Comparison of ENCODE assay signal across 16 cellular contexts in the genomic region with DNA sequence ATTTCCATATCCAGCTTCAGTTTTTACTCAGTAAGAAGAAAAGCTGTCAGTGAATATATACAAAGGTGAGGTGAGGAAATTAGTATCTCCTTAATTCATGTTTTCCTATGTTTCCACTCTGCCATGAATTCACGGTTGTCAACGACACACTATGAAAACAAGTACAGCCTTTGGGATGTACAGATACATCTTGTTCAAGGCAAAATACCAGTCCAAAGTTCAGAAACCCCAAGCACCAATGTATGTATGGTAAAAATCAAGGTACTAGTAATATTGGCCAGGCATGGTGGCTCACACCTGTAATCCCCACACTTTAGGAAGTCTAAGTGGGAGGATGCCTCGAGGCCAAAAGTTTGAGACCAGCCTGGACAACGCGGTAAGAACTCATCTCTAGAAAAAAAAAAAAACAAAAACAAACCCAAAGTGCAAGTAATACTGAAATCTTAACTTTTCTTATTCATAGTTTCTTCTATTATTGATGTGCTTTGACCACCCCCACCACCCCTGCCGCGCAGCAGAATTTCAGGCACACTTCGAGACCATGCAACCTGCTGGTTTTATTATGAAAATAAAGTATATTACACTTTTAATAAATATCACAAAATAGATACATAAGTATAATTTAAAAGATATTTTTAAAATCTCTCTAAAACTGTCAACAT. TPM values are rescaled to one million over a fixed set of nuclear protein-coding genes. Genes with fewer than 3 reads are reported as not detected.
DNase-seq lines count a peak whose midpoint lies in the region; ATAC-seq, FAIRE-seq and TF ChIP-seq lines count a peak whose summit lies in the region.
"Had no signal": no experiment of that assay in that cellular context is flagged by ENCODE, and none has a peak within 500 bp of the region (broad histone marks: within the 10 kb centered on the region; RNA-seq: fewer than 3 reads in every experiment).

No MANE protein-coding gene starts in this region.

- CTCF ChIA-PET in activated CD4-positive, alpha-beta memory T cell treated with anti-CD3 and anti-CD28 coated beads for 36 hours (lab: Charles Lee), result no interaction called here

- no peak for FAIRE-seq in small intestine (lab: Jason Lieb, UNC)

- no peaks in the 10 kb centered on the region for H3K9me3 ChIP-seq in small intestine (ENCODE audit: control insufficient read depth, low read depth)
- H3K9me3 ChIP-seq: adrenal gland, mucosa of descending colon, thyroid gland had no signal

- no peaks in the 10 kb centered on the region for H3K27me3 ChIP-seq in small intestine (ENCODE audit: control insufficient read depth in 2 of 2, insufficient read depth in 2 of 2, low read length in 2 of 2)
- H3K27me3 ChIP-seq: adrenal gland, thyroid gland had no signal

- peaks cover 4% of the 10 kb centered on the region for H3K36me3 Mint-ChIP-seq in activated CD4-positive, alpha-beta memory T cell treated with anti-CD3 and anti-CD28 coated beads for 36 hours
- H3K36me3 Mint-ChIP-seq in effector memory CD8-positive, alpha-beta T cell (ENCODE audit: insufficient read depth), result peaks cover 55% of the 10 kb centered on the region
- no peaks in the 10 kb centered on the region for H3K36me3 Mint-ChIP-seq in glutamatergic neuron (ENCODE audit: unreplicated experiment)

- no peaks in the 10 kb centered on the region for H3K9me3 Mint-ChIP-seq in activated CD4-positive, alpha-beta memory T cell treated with anti-CD3 and anti-CD28 coated beads for 36 hours
- no peaks in the 10 kb centered on the region for H3K9me3 Mint-ChIP-seq in effector memory CD8-positive, alpha-beta T cell
- H3K9me3 Mint-ChIP-seq in glutamatergic neuron (ENCODE audit: unreplicated experiment), result peaks cover 9% of the 10 kb centered on the region

- peak overlapping the region; percentile 58 for H3K4me3 Mint-ChIP-seq in activated CD4-positive, alpha-beta memory T cell treated with anti-CD3 and anti-CD28 coated beads for 36 hours
- peak overlapping the region; percentile 25 to 37 for H3K4me3 Mint-ChIP-seq in effector memory CD8-positive, alpha-beta T cell
- no peak overlapping the region for H3K4me3 Mint-ChIP-seq in glutamatergic neuron (ENCODE audit: unreplicated experiment)
- H3K4me3 Mint-ChIP-seq: B cell had no signal

- 81 to 82% (median 81%) methylated on average over 8 of the region's 8 CpGs for WGBS in small intestine, 3 donors

- no peak overlapping the region for H3K4me3 ChIP-seq in small intestine (ENCODE audit: low read depth in 1 of 2, low read length in 2 of 2)
- H3K4me3 ChIP-seq: adrenal gland, mucosa of descending colon, thyroid gland had no signal

- no peak overlapping the region for H3K27ac ChIP-seq in small intestine (ENCODE audit: low read depth in 1 of 2, low read length in 1 of 2)
- H3K27ac ChIP-seq: adrenal gland, thyroid gland had no signal

- H3K4me1 ChIP-seq in small intestine (ENCODE audit: control insufficient read depth in 2 of 2, insufficient read depth in 1 of 2, low read depth in 1 of 2, low read length in 1 of 2), result peaks cover 5 to 15% of the 10 kb centered on the region in 2 donors

- POLR2A ChIA-PET in activated CD4-positive, alpha-beta memory T cell treated with anti-CD3 and anti-CD28 coated beads for 36 hours (lab: Charles Lee), result interaction anchor here (0.6 to 2.2 kb wide), 3 partner anchors 9 to 22 kb away, joined by 3 to 8 read pairs (median 3); no protein-coding TSS in a partner anchor

- peak overlapping the region; percentile 85 for H3K27ac Mint-ChIP-seq in activated CD4-positive, alpha-beta memory T cell treated with anti-CD3 and anti-CD28 coated beads for 36 hours
- no peak overlapping the region for H3K27ac Mint-ChIP-seq in effector memory CD8-positive, alpha-beta T cell
- no peak overlapping the region for H3K27ac Mint-ChIP-seq in glutamatergic neuron (ENCODE audit: unreplicated experiment)
- H3K27ac Mint-ChIP-seq: B cell had no signal

- H3K36me3 ChIP-seq in small intestine (ENCODE audit: control insufficient read depth in 2 of 2, insufficient read depth in 2 of 2, low read length in 2 of 2), result no peaks in the 10 kb centered on the region
- H3K36me3 ChIP-seq: adrenal gland, thyroid gland had no signal

- no peaks in the 10 kb centered on the region for H3K27me3 Mint-ChIP-seq in activated CD4-positive, alpha-beta memory T cell treated with anti-CD3 and anti-CD28 coated beads for 36 hours
- H3K27me3 Mint-ChIP-seq in effector memory CD8-positive, alpha-beta T cell, result no peaks in the 10 kb centered on the region
- peaks cover 8% of the 10 kb centered on the region for H3K27me3 Mint-ChIP-seq in glutamatergic neuron (ENCODE audit: unreplicated experiment)
- H3K27me3 Mint-ChIP-seq: B cell had no signal

- peaks cover 53% of the 10 kb centered on the region for H3K4me1 Mint-ChIP-seq in activated CD4-positive, alpha-beta memory T cell treated with anti-CD3 and anti-CD28 coated beads for 36 hours (ENCODE audit: low read depth)
- H3K4me1 Mint-ChIP-seq in effector memory CD8-positive, alpha-beta T cell (ENCODE audit: low read depth in 2 of 2), result peaks cover 42 to 48% of the 10 kb centered on the region in 2 donors
- peaks cover 21% of the 10 kb centered on the region for H3K4me1 Mint-ChIP-seq in glutamatergic neuron (ENCODE audit: low read depth, unreplicated experiment)

- peak; percentile 38 for DNase-seq in stimulated activated naive CD4-positive, alpha-beta T cell treated with Interleukin-2 at 50 U/mL for 16 hours (lab: John Stamatoyannopoulos, UW)
- DNase-seq in stimulated activated naive CD4-positive, alpha-beta T cell (lab: John Stamatoyannopoulos, UW), result no peak
- DNase-seq in activated CD4-positive, alpha-beta memory T cell treated with anti-CD3 and anti-CD28 coated beads for 36 hours, result peak; percentile 62
- DNase-seq in effector memory CD8-positive, alpha-beta T cell, result no peak
- DNase-seq in small intestine (no peak), glutamatergic neuron (no peak), kidney glomerular epithelial cell (lab: John Stamatoyannopoulos, UW) (no peak)
- DNase-seq: adrenal gland, cerebellar nuclear complex, DMS53, mucosa of descending colon, NCI-H2081 treated with DMSO at 0.1 percent for 48 hours, NCI-H69, thyroid gland had no signal

- intact Hi-C loops in activated CD4-positive, alpha-beta memory T cell treated with anti-CD3 and anti-CD28 coated beads for 36 hours (cut with micrococcal nuclease), result loop anchor here (5.0 kb wide), 1 partner anchor 152 kb away; no protein-coding TSS in a partner anchor

- no peak for ATAC-seq in effector memory CD8-positive, alpha-beta T cell (replicated peaks)
- ATAC-seq: mucosa of descending colon, sciatic nerve had no signal

- TF ChIP-seq CTCF in glutamatergic neuron (IDR thresholded peaks at IDR 0.05; ENCODE audit: partially characterized antibody, unreplicated experiment), result no peak

RNA-seq across cellular contexts. Expression of a gene that starts 3.5 kb away (rescaled TPM):
- 10 to 100 TPM; 62.4 to 64.2 TPM for total RNA-seq in activated CD4-positive, alpha-beta memory T cell treated with anti-CD3 and anti-CD28 coated beads for 36 hours
- polyA plus RNA-seq in small intestine, result 10 to 100 TPM in 2 of 3 donors, 1 to 10 TPM in 1; 10.0 to 28.9 (median 13.6) TPM
- 41.9 TPM for total RNA-seq in glutamatergic neuron (ENCODE audit: unreplicated experiment)

RNA-seq across cellular contexts. Expression of a gene that starts 30.6 kb away (rescaled TPM):
- 10 to 100 TPM in 1 of 2 experiments, 1 to 10 TPM in 1; 9.2 to 10.2 TPM for total RNA-seq in activated CD4-positive, alpha-beta memory T cell treated with anti-CD3 and anti-CD28 coated beads for 36 hours
- polyA plus RNA-seq in small intestine, result 10 to 100 TPM in 2 of 3 donors, 1 to 10 TPM in 1; 7.0 to 49.6 (median 33.8) TPM
- 21.6 TPM for total RNA-seq in glutamatergic neuron (ENCODE audit: unreplicated experiment)

Comparison
In these comparisons a context has a peak if more than half of its experiments do, and no peak if none do; other contexts are left out.
1. DNase-seq: peak in stimulated activated naive CD4-positive, alpha-beta T cell treated with Interleukin-2 at 50 U/mL for 16 hours (single experiment) and activated CD4-positive, alpha-beta memory T cell treated with anti-CD3 and anti-CD28 coated beads for 36 hours (single experiment); none in stimulated activated naive CD4-positive, alpha-beta T cell (0 of 6), effector memory CD8-positive, alpha-beta T cell (0 of 3), small intestine (single experiment), glutamatergic neuron (single experiment) and kidney glomerular epithelial cell (single experiment).